ENCODE assay signal across 7 cellular contexts in genomic region chr10:125896088-125896934, GRCh38. TPM values are rescaled to one million over a fixed set of nuclear protein-coding genes. Genes with fewer than 3 reads are reported as not detected.
DNase-seq lines count a peak whose midpoint lies in the region; ATAC-seq and TF ChIP-seq lines count a peak whose summit lies in the region.
"Not testable (repeated sequence)": the region's sequence is repeated elsewhere in the genome, so short reads cannot be mapped to it uniquely, and the experiment has no call there.

A gene with protein sequence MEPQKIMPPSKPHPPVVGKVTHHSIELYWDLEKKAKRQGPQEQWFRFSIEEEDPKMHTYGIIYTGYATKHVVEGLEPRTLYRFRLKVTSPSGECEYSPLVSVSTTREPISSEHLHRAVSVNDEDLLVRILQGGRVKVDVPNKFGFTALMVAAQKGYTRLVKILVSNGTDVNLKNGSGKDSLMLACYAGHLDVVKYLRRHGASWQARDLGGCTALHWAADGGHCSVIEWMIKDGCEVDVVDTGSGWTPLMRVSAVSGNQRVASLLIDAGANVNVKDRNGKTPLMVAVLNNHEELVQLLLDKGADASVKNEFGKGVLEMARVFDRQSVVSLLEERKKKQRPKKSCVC (plus strand): TSS chr10:125896564. CDS start chr10:125896643, 79 bp downstream.

- H3K4me1 ChIP-seq in iPS-15b (ENCODE audit: control insufficient read depth, insufficient read depth, low read length) = peaks cover 13% of the 10 kb centered on the region

- peak; percentile 90 for ATAC-seq in GM18511 (IDR thresholded peaks at IDR 0.05; ENCODE audit: unreplicated experiment)
- peak; percentile 83 for ATAC-seq in HG02973 (IDR thresholded peaks at IDR 0.05; ENCODE audit: unreplicated experiment)
- peak; percentile 94 for ATAC-seq in sciatic nerve

- H3K4me3 ChIP-seq in WERI-Rb-1 (ENCODE audit: low read depth, low read length) (peak within 1 kb of the TSS; percentile 65), iPS-15b (ENCODE audit: low read depth, low read length) (peak within 1 kb of the TSS; percentile 61)

- H3K9me3 ChIP-seq in WERI-Rb-1 (ENCODE audit: severe bottlenecking); iPS-15b (ENCODE audit: control insufficient read depth, insufficient read depth, low read length): not testable (repeated sequence)

- TF ChIP-seq CTCF in WERI-Rb-1 (IDR thresholded peaks at IDR 0.05; ENCODE audit: low read depth, low read length) = not testable (repeated sequence)

- peak within 1 kb of the TSS; percentile 42; the same call in 1 of the 2 replicates for H3K27ac ChIP-seq in WERI-Rb-1

- H3K27me3 ChIP-seq in WERI-Rb-1 (ENCODE audit: insufficient read depth, low read depth, severe bottlenecking); iPS-15b (ENCODE audit: control insufficient read depth, insufficient read depth, low read length): not testable (repeated sequence)

- intact Hi-C loops in sciatic nerve (cut with DNase I) = not testable (repeated sequence)

- peak; percentile 39 to 74 for DNase-seq in NCI-H2081 (lab: John Stamatoyannopoulos, UW)
- peak; percentile 91 for DNase-seq in WERI-Rb-1
- DNase-seq in T47D (ENCODE audit: low read depth in 1 of 2, low spot score in 1 of 2) = peak; percentile 60 to 89
- DNase-seq in sciatic nerve (ENCODE audit: low spot score) = peak; percentile 95

- H3K9ac ChIP-seq in iPS-15b (ENCODE audit: low read depth, low read length) = peak within 1 kb of the TSS; percentile 47

- in situ Hi-C loops in T47D (cut with HindIII; ENCODE audit: low pct_unique_long_range_greater_than_20kb, low sequenced_read_pairs) = not testable (repeated sequence)

- H3K36me3 ChIP-seq in WERI-Rb-1; iPS-15b (ENCODE audit: control insufficient read depth, insufficient read depth, low read length): not testable (repeated sequence)

RNA-seq across cellular contexts. Expression of the gene that starts here (rescaled TPM):
- 2.1 TPM for total RNA-seq in sciatic nerve

Comparison
In these comparisons a context has a peak if more than half of its experiments do, and no peak if none do; other contexts are left out.
1. Peak in every context shown above with its lines: DNase-seq, ATAC-seq, H3K4me3 ChIP-seq and H3K27ac ChIP-seq.